Comparison of ENCODE assay signal across 16 cellular contexts in the genomic region with DNA sequence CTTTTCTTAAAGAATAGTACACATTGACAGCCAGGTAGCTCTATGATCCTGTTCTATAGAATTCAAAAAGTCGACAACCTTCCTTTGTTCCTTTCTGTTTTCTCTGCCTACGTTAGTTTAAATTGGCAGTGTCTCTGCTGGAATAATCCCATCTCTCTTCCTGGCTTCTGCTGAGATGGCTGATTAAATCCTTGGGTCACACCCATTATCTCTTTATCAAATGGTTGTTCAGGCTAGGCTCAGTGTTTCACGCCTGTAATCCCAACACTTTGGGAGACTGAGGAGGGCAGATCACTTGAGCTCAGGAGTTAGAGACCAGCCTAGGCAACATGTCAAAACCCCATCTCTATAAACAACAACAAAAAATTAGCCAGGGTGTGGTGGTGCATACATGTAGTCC.
"Had no signal": no experiment of that assay in that cellular context is flagged by ENCODE, and none has a peak within 500 bp of the region (broad histone marks: within the 10 kb centered on the region; RNA-seq: fewer than 3 reads in every experiment).

No MANE protein-coding gene starts in this region.

- H3K9me3 ChIP-seq: adrenal gland, right lobe of liver, spleen, testis had no signal

- H3K27ac ChIP-seq: adrenal gland, brain microvascular endothelial cell, right lobe of liver, testis had no signal

- H3K4me3 ChIP-seq: adrenal gland, right lobe of liver, spleen, testis had no signal

- H3K4me3 Mint-ChIP-seq: activated CD4-positive, alpha-beta memory T cell treated with anti-CD3 and anti-CD28 coated beads for 36 hours; dendritic cell treated with granulocyte-macrophage colony-stimulating factor and Interleukin-4, amounts not matched to agents 40 ng/mL and 50 ng/mL, for 4 days; effector memory CD8-positive, alpha-beta T cell; natural killer cell had no signal

- ATAC-seq: activated T-cell treated with anti-CD3 and anti-CD28 coated beads, Interleukin-2, amount 50 U/mL, for 72 hours; effector memory CD8-positive, alpha-beta T cell; natural killer cell; right lobe of liver; stimulated activated naive CD8-positive, alpha-beta T cell treated with anti-CD3 and anti-CD28 coated beads, Interleukin-15, Interleukin-2, amounts not matched to agents 100 U/mL and 50 U/mL, for 24 hours had no signal

- H3K36me3 Mint-ChIP-seq: natural killer cell had no signal

- H3K9me3 Mint-ChIP-seq: activated CD4-positive, alpha-beta memory T cell treated with anti-CD3 and anti-CD28 coated beads for 36 hours; activated T-cell treated with anti-CD3 and anti-CD28 coated beads, Interleukin-2, amount 50 U/mL, for 72 hours; dendritic cell treated with granulocyte-macrophage colony-stimulating factor and Interleukin-4, amounts not matched to agents 40 ng/mL and 50 ng/mL, for 4 days; effector memory CD8-positive, alpha-beta T cell; natural killer cell had no signal

- H3K27me3 Mint-ChIP-seq: activated CD4-positive, alpha-beta memory T cell treated with anti-CD3 and anti-CD28 coated beads for 36 hours; dendritic cell treated with granulocyte-macrophage colony-stimulating factor and Interleukin-4, amounts not matched to agents 40 ng/mL and 50 ng/mL, for 4 days; effector memory CD8-positive, alpha-beta T cell; progenitor cell of endocrine pancreas had no signal

- DNase-seq: activated CD4-positive, alpha-beta memory T cell treated with anti-CD3 and anti-CD28 coated beads for 36 hours; activated T-cell treated with anti-CD3 and anti-CD28 coated beads, Interleukin-2, amount 50 U/mL, for 72 hours; adrenal gland; brain microvascular endothelial cell; effector memory CD8-positive, alpha-beta T cell; hypothalamus; kidney glomerular epithelial cell; natural killer cell; occipital lobe; right lobe of liver; spleen; stimulated activated CD4-positive, alpha-beta T cell treated with anti-CD3 and anti-CD28 coated beads, Interleukin-2, amount 100 ng/mL, for 24 hours; stimulated activated naive CD8-positive, alpha-beta T cell treated with anti-CD3 and anti-CD28 coated beads, Interleukin-15, Interleukin-2, amounts not matched to agents 100 U/mL and 50 U/mL, for 24 hours; testis had no signal

- H3K27ac Mint-ChIP-seq: activated CD4-positive, alpha-beta memory T cell treated with anti-CD3 and anti-CD28 coated beads for 36 hours; activated T-cell treated with anti-CD3 and anti-CD28 coated beads, Interleukin-2, amount 50 U/mL, for 72 hours; dendritic cell treated with granulocyte-macrophage colony-stimulating factor and Interleukin-4, amounts not matched to agents 40 ng/mL and 50 ng/mL, for 4 days; progenitor cell of endocrine pancreas had no signal

- H3K27me3 ChIP-seq: adrenal gland, brain microvascular endothelial cell, right lobe of liver, spleen, testis had no signal
